ENCODE assay signal across 15 cellular contexts in the genomic region with DNA sequence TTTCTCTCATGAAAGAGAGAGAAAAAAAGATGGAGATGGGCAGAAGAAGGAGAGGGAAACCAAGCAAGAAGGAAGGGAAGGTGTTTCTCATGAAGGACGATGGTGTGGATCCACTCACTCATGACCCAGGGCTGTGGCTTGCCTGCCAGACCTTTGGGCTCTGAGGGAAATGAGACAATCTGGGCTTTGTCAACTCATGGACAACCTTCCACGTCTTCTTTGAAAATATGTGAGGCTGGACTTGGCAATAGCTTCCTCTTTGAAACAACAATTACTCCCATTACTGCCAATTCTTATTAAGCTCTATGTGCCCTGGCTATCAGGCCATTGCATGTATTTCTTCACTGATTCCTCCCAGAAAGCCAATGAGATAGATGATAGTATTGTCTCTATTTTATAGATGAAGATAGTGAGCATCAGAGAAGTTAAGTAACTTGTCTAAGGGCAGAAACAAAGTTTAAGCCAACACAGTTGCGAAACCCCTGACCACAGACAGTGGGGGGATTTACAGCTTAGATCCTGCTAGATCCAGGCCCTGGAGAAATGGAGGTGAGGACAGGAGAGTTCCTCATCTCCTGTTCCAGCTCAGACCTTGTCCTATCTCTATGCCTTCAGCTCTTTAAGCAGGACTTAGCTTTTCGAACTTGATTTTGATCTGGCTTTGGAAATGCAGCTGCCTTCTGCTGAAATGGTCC.
DNase-seq lines count a peak whose midpoint lies in the region; TF ChIP-seq lines count a peak whose summit lies in the region.
"Had no signal": no experiment of that assay in that cellular context is flagged by ENCODE, and none has a peak within 500 bp of the region (broad histone marks: within the 10 kb centered on the region; RNA-seq: fewer than 3 reads in every experiment).

No MANE protein-coding gene starts in this region.

- H3K4ac ChIP-seq in mesendoderm (ENCODE audit: low read depth, low read length): no peak overlapping the region

- H3K36me3 ChIP-seq in mesendoderm (ENCODE audit: control insufficient read depth, insufficient read depth, low read length): no peaks in the 10 kb centered on the region
- H3K36me3 ChIP-seq: Peyer's patch had no signal

- WGBS in mesendoderm (ENCODE audit: extremely low coverage, insufficient coverage, low lambda C conversion rate): no CpG with 5 or more reads among the region's 4 CpGs

- no peak for TF ChIP-seq CTCF in HFFc6 (IDR thresholded peaks at IDR 0.05)

- H3K79me1 ChIP-seq in mesendoderm (ENCODE audit: low read length): no peaks in the 10 kb centered on the region

- DNase-seq in COLO829 (ENCODE audit: low spot score): peak; percentile 29
- DNase-seq in M059J (ENCODE audit: low read depth): peak; percentile 58
- DNase-seq in mesendoderm: no peak
- no peak for DNase-seq in HFFc6
- DNase-seq in HT-29 (ENCODE audit: low spot score): no peak
- no peak for DNase-seq in globus pallidus (ENCODE audit: low spot score)
- no peak for DNase-seq in T-helper 1 cell
- DNase-seq: activated B cell treated with CpG ODN at 0.5 μM for 24 hours, naive B cell, NCI-H2029 treated with DMSO at 0.1 percent for 48 hours, NCI-H526, Peyer's patch had no signal

- H3K27me3 ChIP-seq in mesendoderm (ENCODE audit: insufficient read depth, low read length, poor library complexity): no peaks in the 10 kb centered on the region
- H3K27me3 ChIP-seq: Peyer's patch had no signal

- H3K4me3 ChIP-seq in mesendoderm (ENCODE audit: low read length): no peak overlapping the region
- H3K4me3 ChIP-seq: coronary artery, Peyer's patch had no signal

- H3K4me1 ChIP-seq in mesendoderm (ENCODE audit: control insufficient read depth, low read depth, low read length): peaks cover 9% of the 10 kb centered on the region

- H3K56ac ChIP-seq in mesendoderm (ENCODE audit: low read length): no peak overlapping the region

- H3K79me2 ChIP-seq in mesendoderm (ENCODE audit: control insufficient read depth, insufficient read depth, low read length): no peaks in the 10 kb centered on the region

- H3K23ac ChIP-seq in mesendoderm (ENCODE audit: low read length): no peak overlapping the region

- no peak overlapping the region for H3K4me2 ChIP-seq in mesendoderm (ENCODE audit: low read length)

- H2AK5ac ChIP-seq in mesendoderm (ENCODE audit: low read length): peak overlapping the region; percentile 43

- H2BK15ac ChIP-seq in mesendoderm (replicated peaks; ENCODE audit: low read depth): no peak overlapping the region

- no peak overlapping the region for H3K27ac ChIP-seq in mesendoderm (ENCODE audit: low read depth, low read length)
- H3K27ac ChIP-seq: Peyer's patch had no signal

- intact Hi-C loops in dendritic cell treated with granulocyte-macrophage colony-stimulating factor and Interleukin-4, amounts not matched to agents 40 ng/mL and 50 ng/mL, for 4 days (cut with micrococcal nuclease): no loop called here

- no peak overlapping the region for H2BK120ac ChIP-seq in mesendoderm (ENCODE audit: low read depth, low read length)

- no peak overlapping the region for H3K4me3 Mint-ChIP-seq in dendritic cell treated with granulocyte-macrophage colony-stimulating factor and Interleukin-4, amounts not matched to agents 40 ng/mL and 50 ng/mL, for 4 days
- H3K4me3 Mint-ChIP-seq in HFFc6: no peak overlapping the region
- H3K4me3 Mint-ChIP-seq: activated B cell treated with CpG ODN at 0.5 μM for 24 hours; T-helper 1 cell treated with Interleukin-12 subunit alpha and Interleukin-12 subunit beta and Interleukin-4 antibody, amounts not matched to agents 30 μg/mL and 1 μg/mL, for 36 hours had no signal

- no peaks in the 10 kb centered on the region for H3K27me3 Mint-ChIP-seq in dendritic cell treated with granulocyte-macrophage colony-stimulating factor and Interleukin-4, amounts not matched to agents 40 ng/mL and 50 ng/mL, for 4 days
- H3K27me3 Mint-ChIP-seq in HFFc6 (ENCODE audit: insufficient read depth): peaks cover 6% of the 10 kb centered on the region
- H3K27me3 Mint-ChIP-seq: naive B cell had no signal

- H3K9me3 Mint-ChIP-seq in dendritic cell treated with granulocyte-macrophage colony-stimulating factor and Interleukin-4, amounts not matched to agents 40 ng/mL and 50 ng/mL, for 4 days: no peaks in the 10 kb centered on the region
- no peaks in the 10 kb centered on the region for H3K9me3 Mint-ChIP-seq in HFFc6
- H3K9me3 Mint-ChIP-seq: activated B cell treated with CpG ODN at 0.5 μM for 24 hours; naive B cell; T-helper 1 cell treated with Interleukin-12 subunit alpha and Interleukin-12 subunit beta and Interleukin-4 antibody, amounts not matched to agents 30 μg/mL and 1 μg/mL, for 36 hours had no signal

- H3K36me3 Mint-ChIP-seq in dendritic cell treated with granulocyte-macrophage colony-stimulating factor and Interleukin-4, amounts not matched to agents 40 ng/mL and 50 ng/mL, for 4 days (ENCODE audit: low read depth): no peaks in the 10 kb centered on the region
- H3K36me3 Mint-ChIP-seq in HFFc6 (ENCODE audit: low read depth): no peaks in the 10 kb centered on the region

- no peak overlapping the region for H3K18ac ChIP-seq in mesendoderm (ENCODE audit: low read length)

- no peak overlapping the region for H2BK5ac ChIP-seq in mesendoderm (ENCODE audit: low read length)

- H3K4me1 Mint-ChIP-seq in dendritic cell treated with granulocyte-macrophage colony-stimulating factor and Interleukin-4, amounts not matched to agents 40 ng/mL and 50 ng/mL, for 4 days (ENCODE audit: low read depth): peaks cover 64% of the 10 kb centered on the region
- peaks cover 22% of the 10 kb centered on the region for H3K4me1 Mint-ChIP-seq in HFFc6 (ENCODE audit: low read depth)

- H4K8ac ChIP-seq in mesendoderm (ENCODE audit: low read depth, low read length): no peak overlapping the region

- no peak overlapping the region for H3K9ac ChIP-seq in mesendoderm (ENCODE audit: low read length)

- H4K5ac ChIP-seq in mesendoderm (ENCODE audit: low read length): no peak overlapping the region

- peak overlapping the region; percentile 64 for H3K27ac Mint-ChIP-seq in dendritic cell treated with granulocyte-macrophage colony-stimulating factor and Interleukin-4, amounts not matched to agents 40 ng/mL and 50 ng/mL, for 4 days
- H3K27ac Mint-ChIP-seq in HFFc6: no peak overlapping the region
- H3K27ac Mint-ChIP-seq: activated B cell treated with CpG ODN at 0.5 μM for 24 hours; T-helper 1 cell treated with Interleukin-12 subunit alpha and Interleukin-12 subunit beta and Interleukin-4 antibody, amounts not matched to agents 30 μg/mL and 1 μg/mL, for 36 hours had no signal

Comparison
In these comparisons a context has a peak if more than half of its experiments do, and no peak if none do; other contexts are left out.
1. DNase-seq: peak in COLO829 (single experiment) and M059J (single experiment); none in mesendoderm (single experiment), HFFc6 (single experiment), HT-29 (single experiment), globus pallidus (single experiment) and T-helper 1 cell (0 of 5).